21 cellular contexts compared by ENCODE assay signal in the genomic region with DNA sequence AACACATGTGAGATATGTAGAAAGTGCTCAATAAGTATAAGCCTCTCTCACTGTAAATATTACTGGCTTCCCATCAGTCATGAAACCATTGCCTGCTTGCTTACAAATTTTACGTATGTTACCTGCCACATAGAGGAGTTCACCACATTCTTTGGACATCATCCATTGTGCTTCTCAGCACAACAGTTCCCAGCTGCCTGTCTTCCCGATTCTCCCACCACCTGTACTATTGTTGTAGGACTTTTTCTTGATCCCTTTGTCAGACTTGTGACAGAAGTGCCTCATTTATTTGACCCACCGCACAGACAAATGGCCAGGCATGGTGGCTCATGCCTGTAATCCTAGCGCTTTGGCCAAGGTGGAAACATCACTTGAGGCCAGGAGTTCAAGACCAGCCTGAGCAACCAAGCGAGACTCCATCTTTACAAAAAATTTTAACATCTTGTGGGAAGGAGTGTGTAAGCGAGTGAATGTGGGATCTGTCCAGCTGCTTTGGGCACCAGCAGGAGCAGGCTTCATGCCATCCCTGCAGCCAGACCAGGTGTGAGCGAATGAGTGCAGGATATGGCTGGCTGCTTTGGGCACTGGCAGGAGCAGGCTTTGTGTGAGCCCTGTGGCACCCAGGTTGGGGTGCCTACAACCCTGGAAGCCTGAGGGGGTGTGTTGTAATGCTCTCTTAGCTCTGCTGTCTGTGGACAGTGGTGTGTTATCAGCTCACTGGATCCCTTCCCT.
DNase-seq lines count a peak whose midpoint lies in the region; ATAC-seq, FAIRE-seq and TF ChIP-seq lines count a peak whose summit lies in the region.
"Had no signal": no experiment of that assay in that cellular context is flagged by ENCODE, and none has a peak within 500 bp of the region (broad histone marks: within the 10 kb centered on the region; RNA-seq: fewer than 3 reads in every experiment).

No MANE protein-coding gene starts in this region.

- no peak overlapping the region for H3K18ac ChIP-seq in H1 (ENCODE audit: extremely low read depth, low read length)

- H2BK5ac ChIP-seq in H1 (ENCODE audit: low read depth, low read length), result no peak overlapping the region

- no peak overlapping the region for H4K91ac ChIP-seq in H1 (replicated peaks; ENCODE audit: insufficient read length, low read length)

- H3K27me3 ChIP-seq in H1 (replicated peaks in 1 of 4; ENCODE audit: control insufficient read depth in 3 of 4, extremely low read depth in 1 of 4, insufficient read depth in 3 of 4, low read length in 3 of 4) (no peaks in the 10 kb centered on the region), pancreas (no peaks in the 10 kb centered on the region), GM23248 (replicated peaks; ENCODE audit: insufficient read depth) (no peaks in the 10 kb centered on the region)
- H3K27me3 ChIP-seq: BE2C had no signal

- TF ChIP-seq POLR2A in H1 (IDR thresholded peaks at IDR 0.05; ENCODE audit: control extremely low read depth in 1 of 2, low read depth in 2 of 2, low read length in 2 of 2), result no peak

- WGBS in H1 (ENCODE audit: extremely low coverage in 1 of 2, insufficient coverage in 1 of 2, insufficient read length in 1 of 2, insufficient replicate concordance in 2 of 2, low coverage in 1 of 2, low lambda C conversion rate in 2 of 2, missing lambda C conversion rate in 1 of 2), 2 experiments, result 81% methylated on average over 7 of the region's 7 CpGs; no CpG with 5 or more reads in 1 of the 2 experiments
- 50 to 56% methylated on average over 7 of the region's 7 CpGs for WGBS in pancreas, 2 donors
- whole genome bisulfite sequencing in GM23248 (ENCODE audit: low coverage in 1 of 2, low lambda C conversion rate in 2 of 2, missing lambda C conversion rate in 2 of 2), 2 experiments, result 94% methylated on average over 7 of the region's 7 CpGs

- TF ChIP-seq RAD21 in H1 (IDR thresholded peaks at IDR 0.05 in 1 of 2, conservative IDR thresholded peaks at IDR 0.05 in 1 of 2; ENCODE audit: low read depth in 2 of 2, low read length in 2 of 2), result no peak

- DNase-seq in HTR-8/SVneo (ENCODE audit: insufficient read length, low spot score), result no peak
- no peak for DNase-seq in RWPE1 (ENCODE audit: low spot score)
- no peak for DNase-seq in H1 (ENCODE audit: low read depth in 1 of 2, low spot score in 2 of 2)
- peak in 5 of 6 donors; percentile 34 to 65 (median 43) for DNase-seq in pancreas
- DNase-seq in GM23248, result no peak
- no peak for DNase-seq in osteocyte (ENCODE audit: extremely low spot score, unreplicated experiment)
- no peak for DNase-seq in activated naive CD4-positive, alpha-beta T cell (lab: John Stamatoyannopoulos, UW)
- DNase-seq: 8988T; BE2C; C1 segment of cervical spinal cord; CD4-positive, CD25-positive, alpha-beta regulatory T cell; CD8-positive, alpha-beta memory T cell; COR-L47; DMS 273 treated with DMSO at 0.1 percent for 48 hours; DMS53; DND-41; EL had no signal

- H4K20me1 ChIP-seq in H1 (replicated peaks in 1 of 2; ENCODE audit: control insufficient read depth in 1 of 2, insufficient read depth in 2 of 2, low read length in 2 of 2) (no peaks in the 10 kb centered on the region), GM23248 (ENCODE audit: insufficient read depth) (no peaks in the 10 kb centered on the region)

- intact Hi-C loops in pancreas (cut with DNase I), result no loop called here

- peak; percentile 78 to 90 (median 90) for ATAC-seq in pancreas
- ATAC-seq: GM12878 had no signal

- H3K9me3 ChIP-seq in H1 (ENCODE audit: insufficient read depth in 2 of 2, low read depth in 1 of 2, low read length in 1 of 2), result no peaks in the 10 kb centered on the region
- no peaks in the 10 kb centered on the region for H3K9me3 ChIP-seq in pancreas
- H3K9me3 ChIP-seq in GM23248 (ENCODE audit: low read depth), result no peaks in the 10 kb centered on the region
- H3K9me3 ChIP-seq: BE2C, HAP-1 had no signal

- peak; percentile 36 for FAIRE-seq in HTR-8/SVneo (lab: Jason Lieb, UNC)
- FAIRE-seq in H1 (lab: Jason Lieb, UNC), result no peak
- no peak for FAIRE-seq in pancreas (lab: Jason Lieb, UNC)
- FAIRE-seq: GM12878 had no signal

- H4K5ac ChIP-seq in H1 (ENCODE audit: insufficient read length, low read depth, low read length), result no peak overlapping the region

- H3K27ac ChIP-seq in RWPE1, result peak overlapping the region; percentile 20; the same call in 1 of the 2 replicates
- no peak overlapping the region for H3K27ac ChIP-seq in H1 (ENCODE audit: low read depth, low read length)
- peak overlapping the region in 3 of 4 donors; percentile 2 to 64 (median 51) for H3K27ac ChIP-seq in pancreas
- H3K27ac ChIP-seq in GM23248, result no peak overlapping the region
- H3K27ac ChIP-seq: HL-60 had no signal

- H3K9ac ChIP-seq in H1 (replicated peaks in 1 of 4; ENCODE audit: extremely low read depth in 1 of 4, low read depth in 3 of 4, low read length in 3 of 4) (no peak overlapping the region), GM23248 (no peak overlapping the region)

- no peak overlapping the region for H3K56ac ChIP-seq in H1 (replicated peaks; ENCODE audit: insufficient read length, low read depth, low read length)

- H2BK20ac ChIP-seq in H1 (ENCODE audit: low read length), result no peak overlapping the region

- no peak overlapping the region for H3K27ac Mint-ChIP-seq in osteocyte (ENCODE audit: unreplicated experiment)
- H3K27ac Mint-ChIP-seq: CD4-positive, CD25-positive, alpha-beta regulatory T cell; IgD-negative memory B cell had no signal

- H2AK5ac ChIP-seq in H1 (ENCODE audit: low read depth, low read length), result no peak overlapping the region

- peaks cover 19% of the 10 kb centered on the region for H3K9me3 Mint-ChIP-seq in osteocyte (ENCODE audit: unreplicated experiment)

- CTCF ChIA-PET in RWPE1 (lab: Yijun Ruan, JAX) (no interaction called here), H1 (lab: Charles Lee; ENCODE audit: partially characterized antibody) (no interaction called here)

- no peaks in the 10 kb centered on the region for H3K4me1 ChIP-seq in H1 (replicated peaks in 1 of 4; ENCODE audit: control insufficient read depth in 3 of 4, insufficient read depth in 4 of 4, low read length in 3 of 4)
- H3K4me1 ChIP-seq in pancreas, result peaks cover 4 to 11% (median 5%) of the 10 kb centered on the region in 3 donors
- peaks cover 6% of the 10 kb centered on the region for H3K4me1 ChIP-seq in GM23248 (ENCODE audit: insufficient read depth)
- H3K4me1 ChIP-seq: BE2C, HAP-1 had no signal

- POLR2A ChIA-PET in RWPE1 (lab: Yijun Ruan, JAX; ENCODE audit: low non-redundant PET), result no interaction called here
- POLR2A ChIA-PET in H1 (lab: Charles Lee; ENCODE audit: partially characterized antibody), result no interaction called here

- TF ChIP-seq CTCF in RWPE1 (conservative IDR thresholded peaks at IDR 0.05; ENCODE audit: low read depth) (no peak), H1 (IDR thresholded peaks at IDR 0.05; ENCODE audit: control extremely low read depth in 1 of 3, insufficient read depth in 1 of 3, low read depth in 1 of 3, low read length in 3 of 3) (no peak), pancreas (IDR thresholded peaks at IDR 0.05) (no peak), osteocyte (IDR thresholded peaks at IDR 0.05) (no peak)

- peaks cover 3% of the 10 kb centered on the region for H3K4me1 Mint-ChIP-seq in osteocyte (ENCODE audit: unreplicated experiment)
- H3K4me1 Mint-ChIP-seq: CD4-positive, CD25-positive, alpha-beta regulatory T cell; CD8-positive, alpha-beta memory T cell had no signal

- H3K23ac ChIP-seq in H1 (ENCODE audit: insufficient read length), result no peak overlapping the region

- H3K79me2 ChIP-seq in H1 (ENCODE audit: control insufficient read depth in 1 of 2, insufficient read depth in 2 of 2, low read length in 2 of 2) (no peaks in the 10 kb centered on the region), GM23248 (ENCODE audit: insufficient read depth) (no peaks in the 10 kb centered on the region)

- no peak overlapping the region for H3K4ac ChIP-seq in H1 (replicated peaks; ENCODE audit: insufficient read length, low read depth, low read length)

- H3K4me2 ChIP-seq in H1 (ENCODE audit: insufficient read depth in 1 of 2, low read depth in 2 of 2, low read length in 2 of 2) (no peak overlapping the region), GM23248 (ENCODE audit: unreplicated experiment) (no peak overlapping the region)

- in situ Hi-C loops in GM23248 (cut with MboI), result no loop called here

- H3K23me2 ChIP-seq in H1 (ENCODE audit: low read depth, low read length), result no peaks in the 10 kb centered on the region

- H2AFZ ChIP-seq in H1 (ENCODE audit: low read length) (no peak overlapping the region), GM23248 (no peak overlapping the region)

- H3K36me3 ChIP-seq in H1 (ENCODE audit: control insufficient read depth in 2 of 4, insufficient read depth in 4 of 4, low read length in 3 of 4), result no peaks in the 10 kb centered on the region
- no peaks in the 10 kb centered on the region for H3K36me3 ChIP-seq in pancreas
- no peaks in the 10 kb centered on the region for H3K36me3 ChIP-seq in GM23248 (ENCODE audit: low read depth)
- H3K36me3 ChIP-seq: BE2C, HAP-1 had no signal

- H3K27me3 Mint-ChIP-seq in osteocyte (ENCODE audit: unreplicated experiment), result no peaks in the 10 kb centered on the region
- H3K27me3 Mint-ChIP-seq: CD4-positive, CD25-positive, alpha-beta regulatory T cell; IgD-negative memory B cell had no signal

- no peak overlapping the region for H3K4me3 Mint-ChIP-seq in osteocyte (ENCODE audit: unreplicated experiment)
- H3K4me3 Mint-ChIP-seq: CD4-positive, CD25-positive, alpha-beta regulatory T cell; IgD-negative memory B cell had no signal

- H3K36me3 Mint-ChIP-seq in osteocyte (ENCODE audit: unreplicated experiment), result peaks cover 6% of the 10 kb centered on the region
- H3K36me3 Mint-ChIP-seq: CD4-positive, CD25-positive, alpha-beta regulatory T cell; IgD-negative memory B cell had no signal

- 0 out of 2 replicates have a peak overlapping the region, but pooled peaks have one; percentile 39 for H2BK12ac ChIP-seq in H1 (ENCODE audit: low read depth, low read length)

- H4K8ac ChIP-seq in H1 (ENCODE audit: extremely low read depth, insufficient read depth, low read length), result no peak overlapping the region

- H2BK15ac ChIP-seq in H1 (ENCODE audit: low read length), result 0 out of 2 replicates have a peak overlapping the region, but pooled peaks have one; percentile 16

- no peaks in the 10 kb centered on the region for H3K79me1 ChIP-seq in H1 (ENCODE audit: low read depth, low read length)

- no peak overlapping the region for H3K14ac ChIP-seq in H1 (ENCODE audit: insufficient read length)

- H3K9me2 ChIP-seq in GM23248 (ENCODE audit: insufficient read depth), result no peaks in the 10 kb centered on the region

- H3K4me3 ChIP-seq in H1 (ENCODE audit: extremely low read depth in 1 of 4, insufficient read depth in 2 of 4, low read depth in 3 of 4, low read length in 4 of 4) (no peak overlapping the region), pancreas (no peak overlapping the region), GM23248 (no peak overlapping the region)
- H3K4me3 ChIP-seq: GM12878, HAP-1 had no signal

- peaks cover 13% of the 10 kb centered on the region; the same call in 1 of the 2 replicates for H3F3A ChIP-seq in GM23248 (ENCODE audit: insufficient read depth)

- H2BK120ac ChIP-seq in H1 (replicated peaks; ENCODE audit: low read depth, low read length), result no peak overlapping the region

- no peak for TF ChIP-seq EP300 in H1 (IDR thresholded peaks at IDR 0.05; ENCODE audit: borderline replicate concordance in 1 of 2, low read depth in 2 of 2, low read length in 2 of 2)

TF ChIP-seq in H1, 55 proteins besides CTCF, POLR2A, EP300 and RAD21 (continues in another document):
- TF ChIP-seq SUZ12 (IDR thresholded peaks at IDR 0.05; ENCODE audit: low read length) (no peak), CBX5 (IDR thresholded peaks at IDR 0.05; ENCODE audit: low read depth, low read length) (no peak)

Comparison
In these comparisons a context has a peak if more than half of its experiments do, and no peak if none do; other contexts are left out.
1. DNase-seq: peak in pancreas (5 of 6); none in HTR-8/SVneo (single experiment), RWPE1 (single experiment), H1 (0 of 2), GM23248 (single experiment), osteocyte (single experiment) and activated naive CD4-positive, alpha-beta T cell (0 of 4).
2. H3K27ac ChIP-seq: peak in RWPE1 (single experiment) and pancreas (3 of 4); none in H1 (single experiment) and GM23248 (single experiment).